ENCODE assay signal across 2 cellular contexts in genomic region chr3:51389423-51390183, GRCh38.
TF ChIP-seq lines count a peak whose summit lies in the region.

No MANE protein-coding gene starts in this region.

TF ChIP-seq in SK-N-SH treated with all-trans-retinoic acid at 6 μM for 48 hours, 23 proteins besides CTCF, POLR2A, EP300 and RAD21 (continued from another document):
- no peak for TF ChIP-seq POU6F1 (CRISPR knock-in tag; IDR thresholded peaks at IDR 0.05; ENCODE audit: borderline replicate concordance, low read depth)
- TF ChIP-seq ZNF565 (CRISPR knock-in tag; conservative IDR thresholded peaks at IDR 0.05; ENCODE audit: low read depth) = no peak

TF ChIP-seq in K562, 482 proteins besides CTCF, POLR2A, EP300 and RAD21 (continued from another document and continues in another):
- TF ChIP-seq CEBPZ (IDR thresholded peaks at IDR 0.05; ENCODE audit: borderline replicate concordance, low read depth, low read length) = no peak
- no peak for TF ChIP-seq STAT5A (IDR thresholded peaks at IDR 0.05; ENCODE audit: borderline replicate concordance, low read length)
- no peak for TF ChIP-seq MECOM (CRISPR knock-in tag; IDR thresholded peaks at IDR 0.05)
- no peak for TF ChIP-seq ZNF431 (CRISPR knock-in tag; IDR thresholded peaks at IDR 0.05)
- no peak for TF ChIP-seq WHSC1 (IDR thresholded peaks at IDR 0.05; ENCODE audit: low read length)
- no peak for TF ChIP-seq SNRNP70 (optimal IDR thresholded peaks at IDR 0.05; ENCODE audit: low read depth, low read length)
- TF ChIP-seq SAP30 (IDR thresholded peaks at IDR 0.05; ENCODE audit: borderline replicate concordance, insufficient read depth, low read depth, low read length, poor library complexity, severe bottlenecking) = no peak
- TF ChIP-seq ZBTB26 (CRISPR knock-in tag; IDR thresholded peaks at IDR 0.05) = no peak
- TF ChIP-seq ELK1 (CRISPR knock-in tag; IDR thresholded peaks at IDR 0.05) = no peak
- no peak for TF ChIP-seq DIDO1 (tag; IDR thresholded peaks at IDR 0.05; ENCODE audit: low read depth)
- no peak for TF ChIP-seq ZNF133 (CRISPR knock-in tag; IDR thresholded peaks at IDR 0.05)
- TF ChIP-seq ZBTB7A (IDR thresholded peaks at IDR 0.05; ENCODE audit: borderline replicate concordance, control insufficient read depth, low read depth, low read length) = peak; percentile 72
- TF ChIP-seq VEZF1 (CRISPR knock-in tag; IDR thresholded peaks at IDR 0.05) = peak; percentile 71
- peak; percentile 54; the same call in 1 of the 2 replicates for TF ChIP-seq CTBP1 (IDR thresholded peaks at IDR 0.05; ENCODE audit: borderline replicate concordance)
- TF ChIP-seq MTF1 (CRISPR knock-in tag; IDR thresholded peaks at IDR 0.05; ENCODE audit: borderline replicate concordance) = no peak
- TF ChIP-seq ZNF140 (CRISPR knock-in tag; IDR thresholded peaks at IDR 0.05) = no peak
- no peak for TF ChIP-seq PHB2 (IDR thresholded peaks at IDR 0.05; ENCODE audit: low read depth)
- no peak for TF ChIP-seq ZC3H8 (IDR thresholded peaks at IDR 0.05)
- TF ChIP-seq CTCFL (IDR thresholded peaks at IDR 0.05; ENCODE audit: borderline replicate concordance, insufficient read depth, low read depth, low read length, poor library complexity, severe bottlenecking) = peak; percentile 29
- TF ChIP-seq NRF1 (conservative IDR thresholded peaks at IDR 0.05 in 1 of 2, IDR thresholded peaks at IDR 0.05 in 1 of 2) = no peak
- TF ChIP-seq SMAD3 (CRISPR knock-in tag; conservative IDR thresholded peaks at IDR 0.05) = no peak
- TF ChIP-seq CBFA2T2 (conservative IDR thresholded peaks at IDR 0.05) = no peak
- TF ChIP-seq ELF4 (CRISPR knock-in tag; IDR thresholded peaks at IDR 0.05) = no peak
- TF ChIP-seq ZBTB33 (CRISPR knock-in tag; IDR thresholded peaks at IDR 0.05) = no peak
- TF ChIP-seq SUPT5H (IDR thresholded peaks at IDR 0.05) = no peak
- no peak for TF ChIP-seq ZNF282 (CRISPR knock-in tag; IDR thresholded peaks at IDR 0.05)
- TF ChIP-seq C11orf30 (IDR thresholded peaks at IDR 0.05; ENCODE audit: low read depth) = no peak
- no peak for TF ChIP-seq SLC30A9 (CRISPR knock-in tag; IDR thresholded peaks at IDR 0.05)
- TF ChIP-seq MAZ (CRISPR knock-in tag; conservative IDR thresholded peaks at IDR 0.05 in 1 of 2, IDR thresholded peaks at IDR 0.05 in 1 of 2) = peak; percentile 17 to 44; a peak in 1 of 4 replicates
- no peak for TF ChIP-seq THAP7 (CRISPR knock-in tag; IDR thresholded peaks at IDR 0.05)
- no peak for TF ChIP-seq RBM15 (IDR thresholded peaks at IDR 0.05; ENCODE audit: insufficient read depth, low read length)
- TF ChIP-seq FOS (IDR thresholded peaks at IDR 0.05; ENCODE audit: extremely low read depth, insufficient read length) = no peak
- TF ChIP-seq ILF3 (IDR thresholded peaks at IDR 0.05; ENCODE audit: borderline replicate concordance) = no peak
- TF ChIP-seq RBM39 (optimal IDR thresholded peaks at IDR 0.05; ENCODE audit: low read depth, low read length) = no peak
- no peak for TF ChIP-seq IRF9 (tag; IDR thresholded peaks at IDR 0.05)
- no peak for TF ChIP-seq SIX5 (IDR thresholded peaks at IDR 0.05; ENCODE audit: borderline replicate concordance in 1 of 2, insufficient read depth in 1 of 2, low read depth in 1 of 2, low read length in 2 of 2)
- no peak for TF ChIP-seq ZNF277 (CRISPR knock-in tag; IDR thresholded peaks at IDR 0.05; ENCODE audit: borderline replicate concordance)
- TF ChIP-seq ZKSCAN1 (IDR thresholded peaks at IDR 0.05; ENCODE audit: low read depth, low read length) = no peak
- TF ChIP-seq GABPB2 (CRISPR knock-in tag; conservative IDR thresholded peaks at IDR 0.05) = no peak
- TF ChIP-seq ZNF398 (CRISPR knock-in tag; IDR thresholded peaks at IDR 0.05) = no peak
- TF ChIP-seq ARID1B (IDR thresholded peaks at IDR 0.05) = no peak
- TF ChIP-seq NR4A1 (CRISPR knock-in tag; IDR thresholded peaks at IDR 0.05) = no peak
- no peak for TF ChIP-seq NR4A1 (tag; IDR thresholded peaks at IDR 0.05)
- peak; percentile 33; the same call in 1 of the 2 replicates for TF ChIP-seq RB1 (IDR thresholded peaks at IDR 0.05; ENCODE audit: low read depth)
- peak; percentile 63; the same call in 1 of the 2 replicates for TF ChIP-seq POLR2AphosphoS2 (IDR thresholded peaks at IDR 0.05; ENCODE audit: low read length)
